30 cellular contexts compared by ENCODE assay signal in genomic region chr10:43968076-43968475, GRCh38.
"Had no signal": no experiment of that assay in that cellular context is flagged by ENCODE, and none has a peak within 500 bp of the region (broad histone marks: within the 10 kb centered on the region; RNA-seq: fewer than 3 reads in every experiment).

No MANE protein-coding gene starts in this region.

- H3K9me3 ChIP-seq: ascending aorta, breast epithelium, colonic mucosa, esophagus squamous epithelium, gastroesophageal sphincter had no signal

- H3K27me3 ChIP-seq: ascending aorta, breast epithelium, cardiac muscle cell, colonic mucosa, esophagus squamous epithelium, gastroesophageal sphincter had no signal

- H3K4me3 Mint-ChIP-seq: activated CD4-positive, alpha-beta memory T cell treated with anti-CD3 and anti-CD28 coated beads for 36 hours; activated CD4-positive, alpha-beta T cell treated with anti-CD3 and anti-CD28 coated beads for 36 hours; activated CD4-positive, alpha-beta T cell treated with anti-CD3 and anti-CD28 coated beads, Interleukin-2, amount 10 ng/mL, durations not matched to agents 24 days and 14 days; activated CD8-positive, alpha-beta T cell treated with anti-CD3 and anti-CD28 coated beads, Interleukin-2, amount 10 ng/mL, durations not matched to agents 7 days and 5 days; activated naive CD4-positive, alpha-beta T cell treated with anti-CD3 and anti-CD28 coated beads, Interleukin-2, amount 10 ng/mL, durations not matched to agents 7 days and 5 days; activated naive CD8-positive, alpha-beta T cell treated with anti-CD3 and anti-CD28 coated beads, Interleukin-2, amount 10 ng/mL, durations not matched to agents 7 days and 5 days; activated T-cell treated with anti-CD3 and anti-CD28 coated beads, Interleukin-2, amount 50 U/mL, for 24 hours; activated T-cell treated with anti-CD3 and anti-CD28 coated beads, Interleukin-2, amount 50 U/mL, for 72 hours; brain; dendritic cell treated with granulocyte-macrophage colony-stimulating factor and Interleukin-4, amounts not matched to agents 40 ng/mL and 50 ng/mL, for 4 days had no signal

- ATAC-seq: activated CD4-positive, alpha-beta T cell treated with anti-CD3 and anti-CD28 coated beads for 36 hours; activated CD8-positive, alpha-beta T cell treated with anti-CD3 and anti-CD28 coated beads, Interleukin-2, amount 10 ng/mL, durations not matched to agents 7 days and 5 days; activated naive CD4-positive, alpha-beta T cell treated with anti-CD3 and anti-CD28 coated beads, Interleukin-2, amount 50 U/mL, for 72 hours; activated T-cell treated with anti-CD3 and anti-CD28 coated beads, Interleukin-2, amount 50 U/mL, for 72 hours; gastroesophageal sphincter had no signal

- H3K27ac Mint-ChIP-seq: activated CD4-positive, alpha-beta memory T cell treated with anti-CD3 and anti-CD28 coated beads for 36 hours; activated CD4-positive, alpha-beta T cell treated with anti-CD3 and anti-CD28 coated beads for 36 hours; activated CD4-positive, alpha-beta T cell treated with anti-CD3 and anti-CD28 coated beads, Interleukin-2, amount 10 ng/mL, durations not matched to agents 24 days and 14 days; activated CD8-positive, alpha-beta T cell treated with anti-CD3 and anti-CD28 coated beads, Interleukin-2, amount 10 ng/mL, durations not matched to agents 7 days and 5 days; activated naive CD4-positive, alpha-beta T cell treated with anti-CD3 and anti-CD28 coated beads, Interleukin-2, amount 10 ng/mL, durations not matched to agents 7 days and 5 days; activated naive CD4-positive, alpha-beta T cell treated with anti-CD3 and anti-CD28 coated beads, Interleukin-2, amount 50 U/mL, for 72 hours; activated naive CD8-positive, alpha-beta T cell treated with anti-CD3 and anti-CD28 coated beads, Interleukin-2, amount 10 ng/mL, durations not matched to agents 7 days and 5 days; activated T-cell treated with anti-CD3 and anti-CD28 coated beads, Interleukin-2, amount 50 U/mL, for 24 hours; activated T-cell treated with anti-CD3 and anti-CD28 coated beads, Interleukin-2, amount 50 U/mL, for 72 hours; brain; dendritic cell treated with granulocyte-macrophage colony-stimulating factor and Interleukin-4, amounts not matched to agents 40 ng/mL and 50 ng/mL, for 4 days had no signal

- H3K4me3 ChIP-seq: ascending aorta, breast epithelium, cardiac muscle cell, colonic mucosa, dorsolateral prefrontal cortex, esophagus squamous epithelium, gastroesophageal sphincter had no signal

- H3K9me3 Mint-ChIP-seq: activated CD4-positive, alpha-beta memory T cell treated with anti-CD3 and anti-CD28 coated beads for 36 hours; activated CD4-positive, alpha-beta T cell treated with anti-CD3 and anti-CD28 coated beads, Interleukin-2, amount 10 ng/mL, durations not matched to agents 24 days and 14 days; activated naive CD4-positive, alpha-beta T cell treated with anti-CD3 and anti-CD28 coated beads, Interleukin-2, amount 10 ng/mL, durations not matched to agents 7 days and 5 days; activated naive CD4-positive, alpha-beta T cell treated with anti-CD3 and anti-CD28 coated beads, Interleukin-2, amount 50 U/mL, for 72 hours; activated naive CD8-positive, alpha-beta T cell treated with anti-CD3 and anti-CD28 coated beads, Interleukin-2, amount 10 ng/mL, durations not matched to agents 7 days and 5 days; activated T-cell treated with anti-CD3 and anti-CD28 coated beads, Interleukin-2, amount 50 U/mL, for 24 hours; activated T-cell treated with anti-CD3 and anti-CD28 coated beads, Interleukin-2, amount 50 U/mL, for 72 hours; dendritic cell treated with granulocyte-macrophage colony-stimulating factor and Interleukin-4, amounts not matched to agents 40 ng/mL and 50 ng/mL, for 4 days had no signal

- DNase-seq: activated CD4-positive, alpha-beta memory T cell treated with anti-CD3 and anti-CD28 coated beads for 36 hours; activated CD4-positive, alpha-beta T cell treated with anti-CD3 and anti-CD28 coated beads for 36 hours; activated CD4-positive, alpha-beta T cell treated with anti-CD3 and anti-CD28 coated beads, Interleukin-2, amount 10 ng/mL, durations not matched to agents 24 days and 14 days; activated CD4-positive, CD25-positive, alpha-beta regulatory T cell; activated CD4-positive, CD25-positive, alpha-beta regulatory T cell treated with anti-CD3 and anti-CD28 coated beads, Interleukin-2, amount 50 U/mL, for 72 hours; activated CD8-positive, alpha-beta memory T cell treated with anti-CD3 and anti-CD28 coated beads, Interleukin-2, amount 50 U/mL, for 48 hours; activated CD8-positive, alpha-beta T cell treated with anti-CD3 and anti-CD28 coated beads, Interleukin-2, amount 10 ng/mL, durations not matched to agents 7 days and 5 days; activated gamma-delta T cell; activated naive CD4-positive, alpha-beta T cell; activated naive CD4-positive, alpha-beta T cell treated with anti-CD3 and anti-CD28 coated beads, Interleukin-2, amount 10 ng/mL, durations not matched to agents 7 days and 5 days; activated naive CD8-positive, alpha-beta T cell treated with anti-CD3 and anti-CD28 coated beads, Interleukin-2, amount 10 ng/mL, durations not matched to agents 7 days and 5 days; activated T-cell treated with anti-CD3 and anti-CD28 coated beads for 4 hours; activated T-cell treated with anti-CD3 and anti-CD28 coated beads, Interleukin-2, amount 50 U/mL, for 24 hours; activated T-cell treated with anti-CD3 and anti-CD28 coated beads, Interleukin-2, amount 50 U/mL, for 72 hours; central memory CD4-positive, alpha-beta T cell; cerebellar nuclear complex; colonic mucosa; dorsolateral prefrontal cortex; effector memory CD4-positive, alpha-beta T cell; erythroblast; esophagus squamous epithelium; foreskin melanocyte; T-helper 2 cell had no signal

- H3K36me3 ChIP-seq: ascending aorta, breast epithelium, cardiac muscle cell, colonic mucosa, esophagus squamous epithelium, gastroesophageal sphincter had no signal

- H3K36me3 Mint-ChIP-seq: activated CD4-positive, alpha-beta memory T cell treated with anti-CD3 and anti-CD28 coated beads for 36 hours; activated naive CD4-positive, alpha-beta T cell treated with anti-CD3 and anti-CD28 coated beads, Interleukin-2, amount 10 ng/mL, durations not matched to agents 7 days and 5 days; activated naive CD4-positive, alpha-beta T cell treated with anti-CD3 and anti-CD28 coated beads, Interleukin-2, amount 50 U/mL, for 72 hours; activated naive CD8-positive, alpha-beta T cell treated with anti-CD3 and anti-CD28 coated beads, Interleukin-2, amount 10 ng/mL, durations not matched to agents 7 days and 5 days; brain had no signal

- H3K27ac ChIP-seq: ascending aorta, breast epithelium, cardiac muscle cell, colonic mucosa, dorsolateral prefrontal cortex, esophagus squamous epithelium, gastroesophageal sphincter had no signal

- H3K4me1 Mint-ChIP-seq: activated CD4-positive, alpha-beta T cell treated with anti-CD3 and anti-CD28 coated beads, Interleukin-2, amount 10 ng/mL, durations not matched to agents 24 days and 14 days; brain had no signal

- H3K4me1 ChIP-seq: breast epithelium, colonic mucosa had no signal
